8 cellular contexts compared by ENCODE assay signal in the genomic region with DNA sequence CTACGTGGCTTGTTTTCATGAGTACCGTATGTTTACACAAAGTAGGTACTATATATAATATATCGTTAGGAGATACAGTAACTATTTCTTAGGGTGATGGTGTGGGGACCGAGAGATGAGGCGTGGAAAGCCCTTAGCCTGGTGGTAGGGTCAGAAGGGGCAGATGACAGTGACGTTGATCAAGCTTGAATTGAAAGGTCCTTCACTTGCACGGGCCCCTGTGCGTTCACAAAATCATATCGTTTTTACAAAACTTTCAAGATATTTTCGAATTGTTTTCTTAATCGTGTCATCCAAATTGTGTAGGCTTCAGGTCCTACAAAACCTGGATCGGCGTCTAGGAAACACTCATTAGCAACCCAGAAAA. TPM values are rescaled to one million over a fixed set of nuclear protein-coding genes. Genes with fewer than 3 reads are reported as not detected.
DNase-seq lines count a peak whose midpoint lies in the region; ATAC-seq and TF ChIP-seq lines count a peak whose summit lies in the region.

No MANE protein-coding gene starts in this region.

- in situ Hi-C loops in KBM-7 (cut with MboI; ENCODE audit: low pct_unique_long_range_greater_than_20kb, low sequenced_read_pairs), result no loop called here

- H3K4me3 ChIP-seq in AG04450 (ENCODE audit: low read depth, low read length) (peak overlapping the region; percentile 77), Karpas-422 (ENCODE audit: low read length) (peak overlapping the region; percentile 79), muscle layer of colon (ENCODE audit: low read depth in 1 of 2, low read length in 2 of 2) (peak overlapping the region; percentile 68 to 78)

- H3K79me2 ChIP-seq in Karpas-422 (ENCODE audit: low read length), result peaks cover 41% of the 10 kb centered on the region

- DNase-seq in AG04450 (ENCODE audit: low read depth, low spot score), result no peak
- DNase-seq in Karpas-422, result no peak
- DNase-seq in DMS53 (lab: John Stamatoyannopoulos, UW), result no peak
- no peak for DNase-seq in KBM-7

- H2AFZ ChIP-seq in Karpas-422 (ENCODE audit: low read length), result peak overlapping the region; percentile 99

- H3K27ac ChIP-seq in AG04450 (ENCODE audit: low read depth, low read length) (peak overlapping the region; percentile 77), Karpas-422 (ENCODE audit: low read length) (peak overlapping the region; percentile 68), cingulate gyrus (ENCODE audit: low read depth, low read length) (peak overlapping the region; percentile 94), muscle layer of colon (ENCODE audit: low read depth, low read length) (peak overlapping the region; percentile 96)

- H3K27me3 ChIP-seq in AG04450 (ENCODE audit: control insufficient read depth, insufficient read depth, low read length) (no peaks in the 10 kb centered on the region), Karpas-422 (ENCODE audit: low read length) (no peaks in the 10 kb centered on the region), muscle layer of colon (ENCODE audit: control insufficient read depth in 1 of 2, insufficient read depth in 2 of 2, low read length in 2 of 2) (no peaks in the 10 kb centered on the region)

- POLR2A ChIA-PET in AG04450 (lab: Yijun Ruan, JAX), result interaction anchor here (1.2 kb wide), 1 partner anchor 17 kb away, joined by 3 read pairs; no protein-coding TSS in a partner anchor

- CTCF ChIA-PET in AG04450 (lab: Charles Lee), result interaction anchor here (0.8 to 1.0 kb wide), 3 partner anchors 16 to 371 kb away, joined by 3 read pairs; no protein-coding TSS in a partner anchor

- H3K36me3 ChIP-seq in Karpas-422 (ENCODE audit: insufficient read depth, low read length) (peaks cover 7% of the 10 kb centered on the region), muscle layer of colon (ENCODE audit: insufficient read depth, low read length) (no peaks in the 10 kb centered on the region)

- H3K4me1 ChIP-seq in Karpas-422 (ENCODE audit: low read length), result peaks cover 30% of the 10 kb centered on the region
- peaks cover 27% of the 10 kb centered on the region for H3K4me1 ChIP-seq in muscle layer of colon (ENCODE audit: insufficient read depth, low read length)

- peak overlapping the region; percentile 77 for H3K4me2 ChIP-seq in Karpas-422 (ENCODE audit: low read depth, low read length, poor library complexity, severe bottlenecking)

- no peak for TF ChIP-seq CTCF in AG04450 (IDR thresholded peaks at IDR 0.05; ENCODE audit: low read depth, low read length)

- no peaks in the 10 kb centered on the region; the same call in 1 of the 2 replicates for H3K9me3 ChIP-seq in AG04450 (ENCODE audit: control insufficient read depth, insufficient read depth, low read length)
- H3K9me3 ChIP-seq in Karpas-422 (ENCODE audit: low read length), result peaks cover 4% of the 10 kb centered on the region; the same call in 1 of the 2 replicates
- H3K9me3 ChIP-seq in muscle layer of colon (ENCODE audit: low read length), result no peaks in the 10 kb centered on the region

- H3K9me2 ChIP-seq in Karpas-422 (replicated peaks; ENCODE audit: insufficient read depth, low read length), result no peaks in the 10 kb centered on the region

- H3K9ac ChIP-seq in Karpas-422 (ENCODE audit: low read length), result peak overlapping the region; percentile 77
- peak overlapping the region; percentile 61 for H3K9ac ChIP-seq in muscle layer of colon (ENCODE audit: low read length)

- no peaks in the 10 kb centered on the region for H4K20me1 ChIP-seq in Karpas-422 (ENCODE audit: insufficient read depth, low read depth, low read length)

- ATAC-seq in GM18498 (IDR thresholded peaks at IDR 0.05; ENCODE audit: unreplicated experiment) (no peak), GM18517 (IDR thresholded peaks at IDR 0.05; ENCODE audit: unreplicated experiment) (no peak)

RNA-seq across cellular contexts. Expression of a gene that starts 0.9 kb away (rescaled TPM):
- 13.1 and 17.8 TPM in 2 replicates for polyA plus RNA-seq in AG04450 (2011; rRNA removed)
- polyA minus RNA-seq in AG04450 (2011; rRNA and poly(A)+ RNA removed), result 12.0 and 23.9 TPM in 2 replicates
- 49.9 and 84.1 TPM in 2 replicates for total RNA-seq in Karpas-422 (2014; rRNA removed; shearing (Covaris generic); ENCODE audit: low replicate concordance)
